11 cellular contexts compared by ENCODE assay signal in genomic region chr18:50401334-50401733, GRCh38. TPM values are rescaled to one million over a fixed set of nuclear protein-coding genes. Genes with fewer than 3 reads are reported as not detected.
"Had no signal": no experiment of that assay in that cellular context is flagged by ENCODE, and none has a peak within 500 bp of the region (broad histone marks: within the 10 kb centered on the region; RNA-seq: fewer than 3 reads in every experiment).

No MANE protein-coding gene starts in this region.

- H3K4me3 ChIP-seq: cardiac muscle cell, left ventricle myocardium inferior, neural progenitor cell, ovary, upper lobe of right lung had no signal

- H3K4me2 ChIP-seq: neural progenitor cell had no signal

- H3K9ac ChIP-seq: neural progenitor cell had no signal

- FAIRE-seq: astrocyte had no signal

- DNase-seq: activated CD4-positive, alpha-beta memory T cell treated with anti-CD3 and anti-CD28 coated beads, Interleukin-2, amount 10 ng/mL, durations not matched to agents 7 days and 5 days; activated gamma-delta T cell treated with Interleukin-2 at 50 U/mL for 16 hours; stimulated activated CD4-positive, alpha-beta T cell treated with anti-CD3 and anti-CD28 coated beads, Interleukin-4, amount 100 ng/mL, for 24 hours had no signal

- H3K9me3 ChIP-seq: left ventricle myocardium inferior, ovary, upper lobe of right lung had no signal

- H3K36me3 ChIP-seq: cardiac muscle cell, left ventricle myocardium inferior, neural progenitor cell, ovary, upper lobe of right lung had no signal

- H3K4me1 ChIP-seq: upper lobe of right lung had no signal

- H3K27ac ChIP-seq: cardiac muscle cell, foreskin keratinocyte, left ventricle myocardium inferior, neural progenitor cell, ovary, upper lobe of right lung had no signal

- H2AFZ ChIP-seq: neural progenitor cell had no signal

- H3K27me3 ChIP-seq: cardiac muscle cell, foreskin keratinocyte, ovary had no signal

RNA-seq across cellular contexts. Expression of gene SKA1, which starts 26.5 kb away (rescaled TPM):
- total RNA-seq: mesenteric fat pad had no signal
